In the genomic region with DNA sequence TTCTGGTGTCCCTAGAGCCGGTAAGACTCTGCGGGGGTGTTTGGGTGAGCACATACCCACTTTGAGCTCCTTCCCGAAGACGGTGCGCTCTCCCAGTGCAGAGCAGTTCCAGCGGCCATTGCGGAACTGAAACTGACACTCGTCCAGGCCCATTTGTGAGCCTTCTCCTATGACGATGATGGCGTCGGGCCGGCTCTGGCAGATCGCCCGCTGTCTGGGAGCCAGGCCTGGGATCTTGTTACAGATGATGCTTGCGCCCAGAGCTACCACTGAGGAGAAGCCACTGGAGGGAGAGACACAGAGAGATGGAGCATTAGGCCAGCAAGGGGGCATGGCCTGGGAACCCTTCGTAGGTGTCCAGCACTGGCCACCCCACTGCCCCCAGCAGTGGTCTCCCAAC, we compare ENCODE assay signal across 20 cellular contexts. TPM values are rescaled to one million over a fixed set of nuclear protein-coding genes. Genes with fewer than 3 reads are reported as not detected.
DNase-seq lines count a peak whose midpoint lies in the region; ATAC-seq and TF ChIP-seq lines count a peak whose summit lies in the region.
"Had no signal": no experiment of that assay in that cellular context is flagged by ENCODE, and none has a peak within 500 bp of the region (broad histone marks: within the 10 kb centered on the region; RNA-seq: fewer than 3 reads in every experiment).

No MANE protein-coding gene starts in this region.

- H3K9me3 ChIP-seq in neuronal stem cell (replicated peaks in 1 of 2; ENCODE audit: control insufficient read depth in 2 of 2, insufficient read depth in 1 of 2, low read depth in 1 of 2, low read length in 2 of 2) (peaks cover 7 to 10% of the 10 kb centered on the region in 2 donors), gastroesophageal sphincter (peaks cover 0 to 17% (median 0%) of the 10 kb centered on the region in 3 donors)
- H3K9me3 ChIP-seq: BE2C had no signal

- peak overlapping the region; percentile 1 for H3K23ac ChIP-seq in neuronal stem cell (ENCODE audit: low read depth, low read length, poor library complexity)

- TF ChIP-seq EP300 in gastroesophageal sphincter (IDR thresholded peaks at IDR 0.05), result no peak

- no peak overlapping the region for H2AK5ac ChIP-seq in neuronal stem cell (ENCODE audit: low read depth, low read length)

- DNase-seq in DMS 273 (lab: John Stamatoyannopoulos, UW; ENCODE audit: unreplicated experiment) (peak; percentile 48), DMS 273 treated with DMSO at 0.1 percent for 48 hours (lab: John Stamatoyannopoulos, UW) (no peak), NCI-H1092 (lab: John Stamatoyannopoulos, UW) (peak; percentile 33), anterior cingulate cortex (lab: John Stamatoyannopoulos, UW) (peak in 38 of 58 donors; percentile 12 to 76 (median 46)), neuronal stem cell (ENCODE audit: low spot score) (no peak), T-helper 9 cell (no peak), middle frontal gyrus (ENCODE audit: extremely low spot score, low spot score) (no peak)
- DNase-seq: BE2C; CD4-positive, alpha-beta memory T cell; DND-41; GF-D8; GOT3; NCI-H1436; NCI-H2081; NCI-H226; NCI-H526; SIG-M5 had no signal

- H3K9ac ChIP-seq in neuronal stem cell (ENCODE audit: low read depth, low read length, poor library complexity), result no peak overlapping the region

- H3K4ac ChIP-seq in neuronal stem cell (ENCODE audit: low read length), result no peak overlapping the region

- H2BK5ac ChIP-seq in neuronal stem cell (ENCODE audit: low read length), result no peak overlapping the region

- WGBS in neuronal stem cell (ENCODE audit: extremely low coverage in 2 of 2, insufficient read length in 2 of 2, insufficient replicate concordance in 1 of 2), 2 donors, result no CpG with 5 or more reads among the region's 16 CpGs
- WGBS in gastroesophageal sphincter (ENCODE audit: low coverage in 1 of 2), 2 donors, result 80% methylated on average over 1 of the region's 16 CpGs; no CpG with 5 or more reads in 1 of the 2 donors

- H3K18ac ChIP-seq in neuronal stem cell (ENCODE audit: low read length), result peak overlapping the region; percentile 67

- peaks cover 20 to 66% (median 32%) of the 10 kb centered on the region in 3 experiments for H3K27me3 ChIP-seq in neuronal stem cell (ENCODE audit: control insufficient read depth in 3 of 3, insufficient read depth in 3 of 3, low read depth in 1 of 3, low read length in 3 of 3)
- peaks cover 70% of the 10 kb centered on the region for H3K27me3 ChIP-seq in gastroesophageal sphincter

- peak overlapping the region; percentile 34 for H2BK120ac ChIP-seq in neuronal stem cell (ENCODE audit: low read depth, low read length)

- no peak overlapping the region for H2BK15ac ChIP-seq in neuronal stem cell (ENCODE audit: low read length)

- no peak overlapping the region for H3K4me2 ChIP-seq in neuronal stem cell (ENCODE audit: insufficient read depth, low read length, poor library complexity, severe bottlenecking)

- ATAC-seq in gastroesophageal sphincter, result no peak

- peaks cover 6 to 17% of the 10 kb centered on the region in 2 donors for H3K4me1 ChIP-seq in neuronal stem cell (ENCODE audit: control insufficient read depth in 2 of 2, insufficient read depth in 1 of 2, low read depth in 1 of 2, low read length in 2 of 2)
- H3K4me1 ChIP-seq in gastroesophageal sphincter, result peaks cover 0 to 22% (median 16%) of the 10 kb centered on the region in 3 donors
- H3K4me1 ChIP-seq: BE2C had no signal

- H4K91ac ChIP-seq in neuronal stem cell (ENCODE audit: low read depth, low read length, poor library complexity), result no peak overlapping the region

- peak overlapping the region; percentile 50 for H2BK12ac ChIP-seq in neuronal stem cell (ENCODE audit: low read length)

- no peak overlapping the region for H4K8ac ChIP-seq in neuronal stem cell (ENCODE audit: low read depth, low read length)

- no peaks in the 10 kb centered on the region for H3K36me3 ChIP-seq in neuronal stem cell (replicated peaks in 1 of 2; ENCODE audit: control insufficient read depth in 2 of 2, insufficient read depth in 2 of 2, low read length in 2 of 2)
- no peaks in the 10 kb centered on the region for H3K36me3 ChIP-seq in gastroesophageal sphincter
- H3K36me3 ChIP-seq: BE2C had no signal

- TF ChIP-seq POLR2A in gastroesophageal sphincter (IDR thresholded peaks at IDR 0.05), result no peak

- no peak for TF ChIP-seq CTCF in gastroesophageal sphincter (IDR thresholded peaks at IDR 0.05)

- no peak overlapping the region for H3K14ac ChIP-seq in neuronal stem cell (ENCODE audit: low read length)

- H3K27ac ChIP-seq in neuronal stem cell (replicated peaks; ENCODE audit: low read length) (no peak overlapping the region), gastroesophageal sphincter (no peak overlapping the region)
- H3K27ac ChIP-seq: 22Rv1 had no signal

- no peak overlapping the region for H2AFZ ChIP-seq in neuronal stem cell (ENCODE audit: low read length)

- no peaks in the 10 kb centered on the region for H3K79me1 ChIP-seq in neuronal stem cell (ENCODE audit: low read depth, low read length)

- H3K4me3 ChIP-seq in neuronal stem cell (ENCODE audit: low read length in 2 of 2) (no peak overlapping the region), gastroesophageal sphincter (no peak overlapping the region)

RNA-seq across cellular contexts. Expression of a gene that starts 5.0 kb away (rescaled TPM):
- polyA plus RNA-seq in neuronal stem cell (2013, experiment 1 of 2), result 0.07 TPM
- 0.06 TPM for polyA plus RNA-seq in neuronal stem cell (2013, experiment 2 of 2)
- total RNA-seq in gastroesophageal sphincter, result under 1 TPM in 2 of 4 donors, not detected in 2; 0.13 to 0.77 TPM
- polyA plus RNA-seq: AG04450 had no signal

Comparison
In these comparisons a context has a peak if more than half of its experiments do, and no peak if none do; other contexts are left out.
1. DNase-seq: peak in DMS 273 (single experiment), NCI-H1092 (single experiment) and anterior cingulate cortex (38 of 58); none in DMS 273 treated with DMSO at 0.1 percent for 48 hours (single experiment), neuronal stem cell (single experiment), T-helper 9 cell (single experiment) and middle frontal gyrus (single experiment).